ENCODE assay signal across 23 cellular contexts in genomic region chr3:142115927-142116668, GRCh38. TPM values are rescaled to one million over a fixed set of nuclear protein-coding genes. Genes with fewer than 3 reads are reported as not detected.
DNase-seq lines count a peak whose midpoint lies in the region; TF ChIP-seq lines count a peak whose summit lies in the region.
"Had no signal": no experiment of that assay in that cellular context is flagged by ENCODE, and none has a peak within 500 bp of the region (broad histone marks: within the 10 kb centered on the region; RNA-seq: fewer than 3 reads in every experiment).

No MANE protein-coding gene starts in this region.

- H3K4me1 ChIP-seq in H9 (ENCODE audit: insufficient read depth, low read length), result no peaks in the 10 kb centered on the region; the same call in 1 of the 2 replicates
- H3K4me1 ChIP-seq in OCI-LY1 (ENCODE audit: insufficient read depth, low read length, severe bottlenecking), result peaks cover 48% of the 10 kb centered on the region
- H3K4me1 ChIP-seq in CD4-positive, alpha-beta memory T cell (ENCODE audit: insufficient read depth, low read length), result no peaks in the 10 kb centered on the region
- H3K4me1 ChIP-seq: parathyroid adenoma, testis had no signal

- H3K23ac ChIP-seq in H9 (ENCODE audit: insufficient read length, low read depth, low read length), result no peak overlapping the region

- DNase-seq in AML-193 (lab: John Stamatoyannopoulos, UW) (peak; percentile 85 to 87), H9 (no peak), islet precursor cell (peak; percentile 71), NCI-H526 (lab: John Stamatoyannopoulos, UW) (no peak)
- DNase-seq in CD4-positive, alpha-beta memory T cell, result no peak
- no peak for DNase-seq in stimulated activated CD8-positive, alpha-beta memory T cell treated with anti-CD3 and anti-CD28 coated beads, Interleukin-4, amount 100 ng/mL, for 48 hours
- DNase-seq in NK-92 treated with Interleukin-12 subunit alpha and Interleukin-12 subunit beta, amount 100 ng/mL, for 24 hours (lab: John Stamatoyannopoulos, UW), result no peak
- DNase-seq: activated CD8-positive, alpha-beta T cell treated with anti-CD3 and anti-CD28 coated beads, Interleukin-2, amount 10 ng/mL, durations not matched to agents 7 days and 5 days; activated naive CD4-positive, alpha-beta T cell treated with Interleukin-2 at 50 U/mL for 16 hours; activated T-cell treated with anti-CD3 and anti-CD28 coated beads, Interleukin-2, amount 50 U/mL, for 24 hours; anterior cingulate cortex; caudate nucleus; DMS153; Karpas-422; kidney glomerular epithelial cell; naive B cell; NCI-H526 treated with DMSO at 0.1 percent for 48 hours; testis had no signal

- no peaks in the 10 kb centered on the region for H3K79me1 ChIP-seq in H9 (ENCODE audit: insufficient read depth, low read depth, low read length, poor library complexity, severe bottlenecking)

- H3K36me3 ChIP-seq in OCI-LY1 (ENCODE audit: insufficient read depth, low read length), result peaks cover 52% of the 10 kb centered on the region
- no peaks in the 10 kb centered on the region for H3K36me3 ChIP-seq in CD4-positive, alpha-beta memory T cell (ENCODE audit: insufficient read depth, low read length)
- H3K36me3 ChIP-seq: gastroesophageal sphincter had no signal

- no peak overlapping the region for H2BK5ac ChIP-seq in H9 (ENCODE audit: insufficient read length, low read length)

- H3K4me3 ChIP-seq in OCI-LY1 (ENCODE audit: low read depth, low read length, poor library complexity, severe bottlenecking), result no peak overlapping the region
- H3K4me3 ChIP-seq in CD4-positive, alpha-beta memory T cell (ENCODE audit: low read length in 2 of 2), result no peak overlapping the region
- H3K4me3 ChIP-seq: gastroesophageal sphincter, testis had no signal

- CTCF ChIA-PET in CD4-positive, alpha-beta memory T cell (lab: Charles Lee; ENCODE audit: partially characterized antibody), result interaction anchor here (0.7 kb wide), 2 partner anchors 220 to 396 kb away, joined by 3 read pairs; no protein-coding TSS in a partner anchor

- H3K79me2 ChIP-seq in H9 (ENCODE audit: insufficient read depth, low read length) (no peaks in the 10 kb centered on the region), OCI-LY1 (ENCODE audit: insufficient read depth, low read length) (peaks cover 96% of the 10 kb centered on the region)

- peaks cover 14% of the 10 kb centered on the region; the same call in 1 of the 2 replicates for H3F3A ChIP-seq in OCI-LY1 (ENCODE audit: insufficient read depth, low read length)

- TF ChIP-seq CTCF in H9 (conservative IDR thresholded peaks at IDR 0.05) (no peak), OCI-LY1 (IDR thresholded peaks at IDR 0.05; ENCODE audit: low read length) (no peak)

- peak overlapping the region in 2 of 3 experiments; percentile 60 to 67; a peak in 2 of 7 replicates for H3K27ac Mint-ChIP-seq in H9
- no peak overlapping the region for H3K27ac Mint-ChIP-seq in CD4-positive, alpha-beta memory T cell
- H3K27ac Mint-ChIP-seq: activated CD8-positive, alpha-beta T cell treated with anti-CD3 and anti-CD28 coated beads, Interleukin-2, amount 10 ng/mL, durations not matched to agents 7 days and 5 days; activated T-cell treated with anti-CD3 and anti-CD28 coated beads, Interleukin-2, amount 50 U/mL, for 24 hours had no signal

- no peaks in the 10 kb centered on the region for H3K9me2 ChIP-seq in OCI-LY1 (ENCODE audit: low read depth, low read length)

- H4K20me1 ChIP-seq in H9 (ENCODE audit: control insufficient read depth, insufficient read depth, insufficient read length), result no peaks in the 10 kb centered on the region
- H4K20me1 ChIP-seq in OCI-LY1 (ENCODE audit: insufficient read depth, low read length), result no peaks in the 10 kb centered on the region

- H3T11ph ChIP-seq in H9 (ENCODE audit: low read length), result no peak overlapping the region

- H3K4me1 Mint-ChIP-seq in H9, result peaks cover 6 to 11% of the 10 kb centered on the region in 2 experiments
- H3K4me1 Mint-ChIP-seq in CD4-positive, alpha-beta memory T cell, result peaks cover 5 to 9% (median 7%) of the 10 kb centered on the region in 4 donors

- H2AFZ ChIP-seq in H9 (ENCODE audit: low read length) (no peak overlapping the region), OCI-LY1 (ENCODE audit: low read length) (no peak overlapping the region)
- H2AFZ ChIP-seq: parathyroid adenoma had no signal

- H3K27me3 ChIP-seq in H9 (ENCODE audit: insufficient read depth, low read length) (no peaks in the 10 kb centered on the region), OCI-LY1 (ENCODE audit: insufficient read depth, low read length) (no peaks in the 10 kb centered on the region)
- H3K27me3 ChIP-seq in CD4-positive, alpha-beta memory T cell (ENCODE audit: insufficient read depth, low read length), result no peaks in the 10 kb centered on the region
- H3K27me3 ChIP-seq: gastroesophageal sphincter, testis had no signal

- H3K9me3 Mint-ChIP-seq in H9, result no peaks in the 10 kb centered on the region; a peak in 1 of 5 replicates
- H3K9me3 Mint-ChIP-seq in CD4-positive, alpha-beta memory T cell, result no peaks in the 10 kb centered on the region
- H3K9me3 Mint-ChIP-seq: activated T-cell treated with anti-CD3 and anti-CD28 coated beads, Interleukin-2, amount 50 U/mL, for 24 hours; stimulated activated effector memory CD8-positive, alpha-beta T cell treated with anti-CD3 and anti-CD28 coated beads, Interleukin-12 subunit alpha, Interleukin-12 subunit beta, amount 100 ng/mL, for 72 hours had no signal

- no peak overlapping the region for H3K18ac ChIP-seq in H9 (ENCODE audit: insufficient read length, low read depth, low read length)

- no peak overlapping the region for H4K5ac ChIP-seq in H9 (ENCODE audit: insufficient read length, low read depth, low read length)

- H2BK20ac ChIP-seq in H9 (ENCODE audit: low read depth, low read length, poor library complexity, severe bottlenecking), result no peak overlapping the region

- H3K23me2 ChIP-seq in H9 (ENCODE audit: insufficient read length, low read depth, low read length, poor library complexity, severe bottlenecking), result no peaks in the 10 kb centered on the region

- no peak overlapping the region for H2AK5ac ChIP-seq in H9 (ENCODE audit: insufficient read length, low read length)

- H3K4me2 ChIP-seq in H9 (ENCODE audit: insufficient read depth, insufficient read length, low read length) (no peak overlapping the region), OCI-LY1 (ENCODE audit: low read length) (no peak overlapping the region)

- H2BK15ac ChIP-seq in H9 (ENCODE audit: low read depth, low read length), result no peak overlapping the region

- H3K4ac ChIP-seq in H9 (ENCODE audit: low read depth, low read length), result no peak overlapping the region

- no peak overlapping the region for H4K91ac ChIP-seq in H9 (ENCODE audit: insufficient read length, low read depth, low read length)

- H3K14ac ChIP-seq in H9 (ENCODE audit: insufficient read depth, low read length), result no peak overlapping the region

- intact Hi-C loops in CD4-positive, alpha-beta memory T cell (cut with micrococcal nuclease), result no loop called here

- no peak overlapping the region for H3K9ac ChIP-seq in H9 (ENCODE audit: extremely low read depth, insufficient read length, low read length)
- no peak overlapping the region for H3K9ac ChIP-seq in OCI-LY1 (ENCODE audit: low read length)
- H3K9ac ChIP-seq: parathyroid adenoma had no signal

- H4K8ac ChIP-seq in H9 (replicated peaks; ENCODE audit: insufficient read length, low read depth, low read length), result no peak overlapping the region

- no peaks in the 10 kb centered on the region for H3K36me3 Mint-ChIP-seq in H9 (ENCODE audit: insufficient read depth in 1 of 3, low read depth in 3 of 3)
- H3K36me3 Mint-ChIP-seq in CD4-positive, alpha-beta memory T cell, result no peaks in the 10 kb centered on the region
- H3K36me3 Mint-ChIP-seq: stimulated activated effector memory CD8-positive, alpha-beta T cell treated with anti-CD3 and anti-CD28 coated beads, Interleukin-12 subunit alpha, Interleukin-12 subunit beta, amount 100 ng/mL, for 72 hours had no signal

- no peaks in the 10 kb centered on the region for H3K9me3 ChIP-seq in H9 (ENCODE audit: control insufficient read depth, low read depth, low read length)
- H3K9me3 ChIP-seq in OCI-LY1 (ENCODE audit: low read length), result 0 out of 2 replicates have a peak, but pooled peaks cover 8% of the 10 kb centered on the region
- no peaks in the 10 kb centered on the region for H3K9me3 ChIP-seq in CD4-positive, alpha-beta memory T cell (ENCODE audit: control insufficient read depth in 1 of 2, low read length in 2 of 2)
- H3K9me3 ChIP-seq: gastroesophageal sphincter, testis had no signal

- POLR2A ChIA-PET in CD4-positive, alpha-beta memory T cell (lab: Charles Lee; ENCODE audit: partially characterized antibody), result no interaction called here

- H3K27ac ChIP-seq in H9 (ENCODE audit: insufficient read length, low read depth, low read length), result no peak overlapping the region
- H3K27ac ChIP-seq in OCI-LY1 (ENCODE audit: low read depth, low read length, poor library complexity, severe bottlenecking), result peak overlapping the region; percentile 82
- no peak overlapping the region for H3K27ac ChIP-seq in CD4-positive, alpha-beta memory T cell (ENCODE audit: low read depth, low read length)
- H3K27ac ChIP-seq: epithelial cell of prostate, gastroesophageal sphincter, parathyroid adenoma, testis had no signal

- no CpG with 5 or more reads among the region's 4 CpGs for WGBS in H9 (ENCODE audit: extremely low coverage, insufficient read length, low lambda C conversion rate)

- no peak overlapping the region for H2BK120ac ChIP-seq in H9 (ENCODE audit: low read depth, low read length, poor library complexity, severe bottlenecking)

- no peak overlapping the region for H2BK12ac ChIP-seq in H9 (ENCODE audit: insufficient read length, low read depth, low read length)

- H3K4me3 Mint-ChIP-seq in H9, result no peak overlapping the region
- no peak overlapping the region for H3K4me3 Mint-ChIP-seq in CD4-positive, alpha-beta memory T cell
- H3K4me3 Mint-ChIP-seq: activated CD8-positive, alpha-beta T cell treated with anti-CD3 and anti-CD28 coated beads, Interleukin-2, amount 10 ng/mL, durations not matched to agents 7 days and 5 days; activated T-cell treated with anti-CD3 and anti-CD28 coated beads, Interleukin-2, amount 50 U/mL, for 24 hours; naive B cell; stimulated activated effector memory CD8-positive, alpha-beta T cell treated with anti-CD3 and anti-CD28 coated beads, Interleukin-12 subunit alpha, Interleukin-12 subunit beta, amount 100 ng/mL, for 72 hours had no signal

- H3K27me3 Mint-ChIP-seq in H9 (ENCODE audit: low read depth), result no peaks in the 10 kb centered on the region
- H3K27me3 Mint-ChIP-seq in CD4-positive, alpha-beta memory T cell, result no peaks in the 10 kb centered on the region
- H3K27me3 Mint-ChIP-seq: activated T-cell treated with anti-CD3 and anti-CD28 coated beads, Interleukin-2, amount 50 U/mL, for 24 hours; naive B cell had no signal

- H3K56ac ChIP-seq in H9 (ENCODE audit: insufficient read length, low read depth, low read length), result no peak overlapping the region

RNA-seq across cellular contexts. Expression of gene TFDP2, which starts 33.2 kb away (rescaled TPM):
- 76.0 and 81.9 TPM in 2 replicates for total RNA-seq in H9 (2021)
- 10 to 100 TPM; 29.0 to 31.5 TPM for total RNA-seq in CD4-positive, alpha-beta memory T cell
- polyA plus RNA-seq in CD4-positive, alpha-beta memory T cell, result 10 to 100 TPM; 13.6 to 15.4 TPM

Comparison
In these comparisons a context has a peak if more than half of its experiments do, and no peak if none do; other contexts are left out.
1. DNase-seq: peak in AML-193 (2 of 2) and islet precursor cell (single experiment); none in H9 (single experiment), CD4-positive, alpha-beta memory T cell (0 of 5), stimulated activated CD8-positive, alpha-beta memory T cell treated with anti-CD3 and anti-CD28 coated beads, Interleukin-4, amount 100 ng/mL, for 48 hours (single experiment), NCI-H526 (0 of 2) and NK-92 treated with Interleukin-12 subunit alpha and Interleukin-12 subunit beta, amount 100 ng/mL, for 24 hours (single experiment).
2. H3K27ac Mint-ChIP-seq: peak in H9 (2 of 3); none in CD4-positive, alpha-beta memory T cell (0 of 7).